In genomic region chr1:35430762-35431161, GRCh38 we compare ENCODE assay signal across 22 cellular contexts.
DNase-seq lines count a peak whose midpoint lies in the region; ATAC-seq, FAIRE-seq and TF ChIP-seq lines count a peak whose summit lies in the region.
"Had no signal": no experiment of that assay in that cellular context is flagged by ENCODE, and none has a peak within 500 bp of the region (broad histone marks: within the 10 kb centered on the region; RNA-seq: fewer than 3 reads in every experiment).

No MANE protein-coding gene starts in this region.

- H3K9ac ChIP-seq in K562 (ENCODE audit: insufficient read depth in 1 of 2, low read depth in 2 of 2, low read length in 2 of 2), result no peak overlapping the region
- H3K9ac ChIP-seq in neural progenitor cell, result no peak overlapping the region
- H3K9ac ChIP-seq: GM23248 had no signal

- no peak for TF ChIP-seq EP300 in K562 (IDR thresholded peaks at IDR 0.05; ENCODE audit: low read length)

- peaks cover 31% of the 10 kb centered on the region for H3K36me3 Mint-ChIP-seq in activated CD4-positive, alpha-beta T cell treated with anti-CD3 and anti-CD28 coated beads, Interleukin-2, amount 10 ng/mL, durations not matched to agents 24 days and 14 days (ENCODE audit: low read depth)
- H3K36me3 Mint-ChIP-seq in Caco-2 (ENCODE audit: insufficient read depth, unreplicated experiment) (peaks cover 24% of the 10 kb centered on the region), neural progenitor cell (peaks cover 40% of the 10 kb centered on the region)

- H3K79me2 ChIP-seq in K562 (ENCODE audit: control insufficient read depth, insufficient read depth, low read length), result no peaks in the 10 kb centered on the region
- no peaks in the 10 kb centered on the region for H3K79me2 ChIP-seq in neural progenitor cell (ENCODE audit: low read depth)

- no peaks in the 10 kb centered on the region for H3K9me1 ChIP-seq in K562 (ENCODE audit: control insufficient read depth, insufficient read depth, low read length)

- TF ChIP-seq CTCF in Caco-2 (IDR thresholded peaks at IDR 0.05; ENCODE audit: insufficient read depth in 1 of 2, low read depth in 1 of 2, low read length in 1 of 2, severe bottlenecking in 1 of 2, unreplicated experiment in 1 of 2), result no peak
- TF ChIP-seq CTCF in K562 (IDR thresholded peaks at IDR 0.05 in 2 of 3, conservative IDR thresholded peaks at IDR 0.05 in 1 of 3; ENCODE audit: insufficient read depth in 2 of 3, low read depth in 1 of 3, low read length in 3 of 3), result no peak
- TF ChIP-seq CTCF in neural progenitor cell (IDR thresholded peaks at IDR 0.05), result no peak

- CTCF ChIA-PET in Caco-2 (lab: Charles Lee), result no interaction called here
- CTCF ChIA-PET in K562 (lab: Yijun Ruan, JAX; ENCODE audit: low intra/inter-chr PET ratio), result no interaction called here

- H3K9me3 ChIP-seq in Caco-2 (no peaks in the 10 kb centered on the region), K562 (replicated peaks; ENCODE audit: control insufficient read depth, insufficient read depth, low read depth, low read length) (no peaks in the 10 kb centered on the region), neural progenitor cell (ENCODE audit: low read depth) (no peaks in the 10 kb centered on the region)

- H3K4me3 ChIP-seq in Caco-2 (ENCODE audit: low read depth, low read length), result no peak overlapping the region
- H3K4me3 ChIP-seq in K562, result no peak overlapping the region
- H3K4me3 ChIP-seq in neural progenitor cell, result no peak overlapping the region
- H3K4me3 ChIP-seq: GM23248 had no signal

- intact Hi-C loops in activated CD4-positive, alpha-beta T cell treated with anti-CD3 and anti-CD28 coated beads, Interleukin-2, amount 10 ng/mL, durations not matched to agents 24 days and 14 days (cut with micrococcal nuclease), result no loop called here
- intact Hi-C loops in Caco-2 (cut with micrococcal nuclease; ENCODE audit: unreplicated experiment) (no loop called here), K562 (cut with micrococcal nuclease) (loop anchor here (10.0 kb wide), 1 partner anchor 566 kb away; no protein-coding TSS in a partner anchor)

- FAIRE-seq in K562 (lab: Jason Lieb, UNC) (peak; percentile 26), HTR-8/SVneo (lab: Jason Lieb, UNC) (no peak)
- FAIRE-seq: keratinocyte had no signal

- no peaks in the 10 kb centered on the region for H3K27me3 ChIP-seq in Caco-2 (replicated peaks; ENCODE audit: control insufficient read depth, insufficient read depth, low read length)
- H3K27me3 ChIP-seq in K562 (ENCODE audit: control insufficient read depth in 2 of 2, insufficient read depth in 2 of 2, low read length in 2 of 2), result no peaks in the 10 kb centered on the region
- H3K27me3 ChIP-seq in neural progenitor cell, result no peaks in the 10 kb centered on the region

- H3F3A ChIP-seq in neural progenitor cell (ENCODE audit: low read depth), result peaks cover 2% of the 10 kb centered on the region

- H3K9me3 Mint-ChIP-seq in activated CD4-positive, alpha-beta T cell treated with anti-CD3 and anti-CD28 coated beads, Interleukin-2, amount 10 ng/mL, durations not matched to agents 24 days and 14 days, result no peaks in the 10 kb centered on the region
- H3K9me3 Mint-ChIP-seq in Caco-2 (ENCODE audit: unreplicated experiment), result no peaks in the 10 kb centered on the region
- no peaks in the 10 kb centered on the region for H3K9me3 Mint-ChIP-seq in neural progenitor cell
- H3K9me3 Mint-ChIP-seq: central memory CD8-positive, alpha-beta T cell; effector memory CD8-positive, alpha-beta T cell had no signal

- DNase-seq in activated CD4-positive, alpha-beta T cell treated with anti-CD3 and anti-CD28 coated beads, Interleukin-2, amount 10 ng/mL, durations not matched to agents 24 days and 14 days, result no peak
- DNase-seq in activated CD4-positive, alpha-beta T cell treated with anti-CD3 and anti-CD28 coated beads, Interleukin-2, amount 50 U/mL, for 4 hours, result no peak
- no peak for DNase-seq in Caco-2
- DNase-seq in K562 (ENCODE audit: extremely low read depth in 1 of 4, low spot score in 3 of 4), result no peak
- no peak for DNase-seq in neural progenitor cell (ENCODE audit: low spot score)
- no peak for DNase-seq in ACHN
- no peak for DNase-seq in HTR-8/SVneo (ENCODE audit: insufficient read length, low spot score)
- no peak for DNase-seq in SK-N-DZ (ENCODE audit: low spot score)
- DNase-seq: effector memory CD8-positive, alpha-beta T cell; GM23248; left ventricle myocardium superior; NCI-H1092; NCI-H1694; NCI-H446; NCI-H774; occipital lobe; Right ventricle myocardium superior; stimulated activated naive B cell treated with anti-CD40 and anti-IgM and Interleukin-4, amounts not matched to agents 10 μg/mL and 1 μg/mL and 100 μg/mL, for 72 hours had no signal

- H3K4me3 Mint-ChIP-seq in activated CD4-positive, alpha-beta T cell treated with anti-CD3 and anti-CD28 coated beads, Interleukin-2, amount 10 ng/mL, durations not matched to agents 24 days and 14 days, result no peak overlapping the region
- H3K4me3 Mint-ChIP-seq in Caco-2 (ENCODE audit: unreplicated experiment) (no peak overlapping the region), neural progenitor cell (no peak overlapping the region)
- H3K4me3 Mint-ChIP-seq: CD14-positive monocyte; central memory CD8-positive, alpha-beta T cell; effector memory CD8-positive, alpha-beta T cell; stimulated activated naive B cell treated with anti-CD40 and anti-IgM and Interleukin-4, amounts not matched to agents 10 μg/mL and 1 μg/mL and 100 μg/mL, for 72 hours had no signal

- H3K27me3 Mint-ChIP-seq in activated CD4-positive, alpha-beta T cell treated with anti-CD3 and anti-CD28 coated beads, Interleukin-2, amount 10 ng/mL, durations not matched to agents 24 days and 14 days, result no peaks in the 10 kb centered on the region
- no peaks in the 10 kb centered on the region for H3K27me3 Mint-ChIP-seq in Caco-2 (ENCODE audit: insufficient read depth, unreplicated experiment)
- peaks cover 4% of the 10 kb centered on the region for H3K27me3 Mint-ChIP-seq in neural progenitor cell (ENCODE audit: insufficient read depth, low read depth)
- H3K27me3 Mint-ChIP-seq: central memory CD8-positive, alpha-beta T cell; effector memory CD8-positive, alpha-beta T cell; stimulated activated naive B cell treated with anti-CD40 and anti-IgM and Interleukin-4, amounts not matched to agents 10 μg/mL and 1 μg/mL and 100 μg/mL, for 72 hours had no signal

- no peaks in the 10 kb centered on the region for H3K4me1 ChIP-seq in Caco-2
- peaks cover 10 to 15% of the 10 kb centered on the region in 2 experiments; a peak in 4 of 5 replicates for H3K4me1 ChIP-seq in K562 (replicated peaks in 1 of 2; ENCODE audit: control insufficient read depth in 2 of 2, insufficient read depth in 2 of 2, low read length in 2 of 2)
- peaks cover 4% of the 10 kb centered on the region for H3K4me1 ChIP-seq in neural progenitor cell

- no peak for TF ChIP-seq RAD21 in K562 (CRISPR knock-in tag; conservative IDR thresholded peaks at IDR 0.05 in 1 of 2, IDR thresholded peaks at IDR 0.05 in 1 of 2)

- TF ChIP-seq POLR2A in K562 (conservative IDR thresholded peaks at IDR 0.05), result no peak

- POLR2A ChIA-PET in Caco-2 (lab: Charles Lee), result no interaction called here
- POLR2A ChIA-PET in K562 (lab: Yijun Ruan, JAX), result interaction anchor here (0.5 to 2.4 kb wide), 4 partner anchors 10 to 232 kb away, joined by 3 to 8 read pairs (median 4); no protein-coding TSS in a partner anchor

- H4K20me1 ChIP-seq in K562 (replicated peaks; ENCODE audit: control insufficient read depth, insufficient read depth, low read length) (no peaks in the 10 kb centered on the region), neural progenitor cell (ENCODE audit: low read depth) (no peaks in the 10 kb centered on the region)

- peaks cover 10% of the 10 kb centered on the region for H3K4me1 Mint-ChIP-seq in activated CD4-positive, alpha-beta T cell treated with anti-CD3 and anti-CD28 coated beads, Interleukin-2, amount 10 ng/mL, durations not matched to agents 24 days and 14 days
- H3K4me1 Mint-ChIP-seq in Caco-2 (ENCODE audit: low read depth, unreplicated experiment), result peaks cover 6% of the 10 kb centered on the region
- no peaks in the 10 kb centered on the region for H3K4me1 Mint-ChIP-seq in neural progenitor cell

- H3K4me2 ChIP-seq in K562 (ENCODE audit: insufficient read depth, low read length) (no peak overlapping the region), neural progenitor cell (no peak overlapping the region)

- H3K36me3 ChIP-seq in Caco-2 (ENCODE audit: control insufficient read depth, insufficient read depth, low read length) (no peaks in the 10 kb centered on the region), K562 (ENCODE audit: control insufficient read depth, insufficient read depth, low read length) (peaks cover 33% of the 10 kb centered on the region; the same call in 2 of the 3 replicates), neural progenitor cell (no peaks in the 10 kb centered on the region)

- no peak for ATAC-seq in K562
- ATAC-seq: effector memory CD8-positive, alpha-beta T cell; left ventricle myocardium superior; Panc1; stimulated activated naive B cell treated with anti-CD40 and anti-IgM and Interleukin-4, amounts not matched to agents 10 μg/mL and 1 μg/mL and 100 μg/mL, for 72 hours had no signal

- 56% methylated on average over 4 of the region's 4 CpGs for WGBS in K562 (ENCODE audit: insufficient coverage, low coverage, missing lambda C conversion rate)

- peak overlapping the region; percentile 70 for H3K27ac Mint-ChIP-seq in activated CD4-positive, alpha-beta T cell treated with anti-CD3 and anti-CD28 coated beads, Interleukin-2, amount 10 ng/mL, durations not matched to agents 24 days and 14 days
- H3K27ac Mint-ChIP-seq in Caco-2 (ENCODE audit: unreplicated experiment) (peak overlapping the region; percentile 10), neural progenitor cell (peak overlapping the region; percentile 5)
- H3K27ac Mint-ChIP-seq: stimulated activated naive B cell treated with anti-CD40 and anti-IgM and Interleukin-4, amounts not matched to agents 10 μg/mL and 1 μg/mL and 100 μg/mL, for 72 hours had no signal

- no peak overlapping the region for H3K27ac ChIP-seq in K562 (ENCODE audit: extremely low read depth, low read depth, low read length)
- no peak overlapping the region for H3K27ac ChIP-seq in neural progenitor cell
- H3K27ac ChIP-seq: GM23248 had no signal

- H2AFZ ChIP-seq in K562 (ENCODE audit: low read depth, low read length) (no peak overlapping the region), neural progenitor cell (replicated peaks) (no peak overlapping the region)
- H2AFZ ChIP-seq: GM23248 had no signal

- in situ Hi-C loops in K562 (cut with MboI), result no loop called here
- in situ Hi-C loops in ACHN (cut with HindIII; ENCODE audit: low pct_ligation_motif_present, low pct_unique_long_range_greater_than_20kb, low sequenced_read_pairs), result no loop called here

- BruUV-seq in Caco-2 (replicated peaks; lab: Mats Ljungman, UMichigan) (no TSS peak), K562 (replicated peaks; lab: Mats Ljungman, UMichigan) (no TSS peak)

TF ChIP-seq in K562, 482 proteins besides CTCF, POLR2A, EP300 and RAD21:
- TF ChIP-seq TRIM28 (IDR thresholded peaks at IDR 0.05), result no peak
- 0 out of 2 replicates have a peak, but pooled peaks have one; percentile 21 for TF ChIP-seq GTF2A2 (tag; IDR thresholded peaks at IDR 0.05)
TF ChIP-seq in K562: peak in this region for 1.

Comparison
In these comparisons a context has a peak if more than half of its experiments do, and no peak if none do; other contexts are left out.
1. H3K27ac Mint-ChIP-seq: peak in every context shown above with its lines; median percentile 70 in activated CD4-positive, alpha-beta T cell treated with anti-CD3 and anti-CD28 coated beads, Interleukin-2, amount 10 ng/mL, durations not matched to agents 24 days and 14 days; 10 in Caco-2; 5 in neural progenitor cell.